2 cellular contexts compared by ENCODE assay signal in genomic region chr3:72916249-72916648, GRCh38.
TF ChIP-seq lines count a peak whose summit lies in the region.

No MANE protein-coding gene starts in this region.

TF ChIP-seq in HepG2, 621 proteins besides CTCF, POLR2A, EP300 and RAD21:
- TF ChIP-seq ZNF121 (CRISPR knock-in tag; IDR thresholded peaks at IDR 0.05) (peak; percentile 65), ZBTB14 (CRISPR knock-in tag; IDR thresholded peaks at IDR 0.05) (no peak)

TF ChIP-seq in K562, 482 proteins besides CTCF, POLR2A, EP300 and RAD21:
- TF ChIP-seq ZNF347 (CRISPR knock-in tag; IDR thresholded peaks at IDR 0.05; ENCODE audit: low read depth) (no peak), RB1 (IDR thresholded peaks at IDR 0.05; ENCODE audit: low read depth) (no peak), TSHZ1 (CRISPR knock-in tag; IDR thresholded peaks at IDR 0.05) (no peak), RBM25 (IDR thresholded peaks at IDR 0.05; ENCODE audit: low read depth, low read length, severe bottlenecking) (peak; percentile 46), MAZ (CRISPR knock-in tag; conservative IDR thresholded peaks at IDR 0.05 in 1 of 2, IDR thresholded peaks at IDR 0.05 in 1 of 2) (no peak), ZNF644 (tag; IDR thresholded peaks at IDR 0.05; ENCODE audit: low read depth) (no peak), NCOA4 (IDR thresholded peaks at IDR 0.05; ENCODE audit: partially characterized antibody) (no peak), ETS2 (tag; IDR thresholded peaks at IDR 0.05; ENCODE audit: borderline replicate concordance, poor library complexity, severe bottlenecking) (no peak), ZNF121 (CRISPR knock-in tag; conservative IDR thresholded peaks at IDR 0.05) (0 out of 2 replicates have a peak, but pooled peaks have one; percentile 4), ZNF584 (CRISPR knock-in tag; IDR thresholded peaks at IDR 0.05; ENCODE audit: low read depth) (no peak), TFE3 (CRISPR knock-in tag; IDR thresholded peaks at IDR 0.05) (no peak)
